9 cellular contexts compared by ENCODE assay signal in genomic region chr17:2855063-2855600, GRCh38.
DNase-seq lines count a peak whose midpoint lies in the region; ATAC-seq and TF ChIP-seq lines count a peak whose summit lies in the region.
"Had no signal": no experiment of that assay in that cellular context is flagged by ENCODE, and none has a peak within 500 bp of the region (broad histone marks: within the 10 kb centered on the region; RNA-seq: fewer than 3 reads in every experiment).

No MANE protein-coding gene starts in this region.

- peaks cover 63% of the 10 kb centered on the region for H3K4me1 ChIP-seq in BLaER1
- H3K4me1 ChIP-seq in HEK293 (ENCODE audit: control insufficient read depth, insufficient read depth, low read length): no peaks in the 10 kb centered on the region
- H3K4me1 ChIP-seq in muscle layer of duodenum (ENCODE audit: control insufficient read depth in 1 of 2, insufficient read depth in 2 of 2, low read length in 2 of 2): peaks cover 11 to 14% of the 10 kb centered on the region in 2 donors

- H4K20me1 ChIP-seq in BLaER1: peaks cover 56% of the 10 kb centered on the region

- CTCF ChIA-PET in HEK293 (lab: Yijun Ruan, JAX): interaction anchor here (0.7 to 2.4 kb wide), 4 partner anchors 27 to 76 kb away, joined by 3 to 10 read pairs (median 6); no protein-coding TSS in a partner anchor

- POLR2A ChIA-PET in HEK293 (lab: Yijun Ruan, JAX): interaction anchor here (0.5 to 1.0 kb wide), 2 partner anchors 48 to 447 kb away, joined by 9 to 10 read pairs; no protein-coding TSS in a partner anchor

- ATAC-seq in GM21723 (IDR thresholded peaks at IDR 0.05; ENCODE audit: unreplicated experiment): no peak

- H3K36me3 ChIP-seq in BLaER1 (peaks cover 34% of the 10 kb centered on the region), HEK293 (ENCODE audit: control insufficient read depth in 2 of 2, insufficient read depth in 1 of 2, low read length in 2 of 2) (no peaks in the 10 kb centered on the region; a peak in 1 of 3 replicates), muscle layer of duodenum (ENCODE audit: control insufficient read depth in 1 of 2, insufficient read depth in 2 of 2, low read length in 2 of 2) (no peaks in the 10 kb centered on the region)
- H3K36me3 ChIP-seq: spleen had no signal

- H3K9ac ChIP-seq in BLaER1: peak overlapping the region; percentile 99

- H3K27me3 ChIP-seq in BLaER1 (no peaks in the 10 kb centered on the region), muscle layer of duodenum (ENCODE audit: low read depth, low read length) (peaks cover 6% of the 10 kb centered on the region)

- H3K27ac ChIP-seq in BLaER1: peak overlapping the region; percentile 100
- no peak overlapping the region for H3K27ac ChIP-seq in HEK293 (ENCODE audit: extremely low read depth, low read depth, low read length)
- H3K27ac ChIP-seq in coronary artery: no peak overlapping the region
- H3K27ac ChIP-seq in muscle layer of duodenum (ENCODE audit: low read length): no peak overlapping the region
- H3K27ac ChIP-seq: spleen had no signal

- DNase-seq in coronary artery (ENCODE audit: low spot score) (no peak), COR-L47 (lab: John Stamatoyannopoulos, UW) (no peak), T1000 (lab: John Stamatoyannopoulos, UW) (no peak), UCSD-AML1 (lab: John Stamatoyannopoulos, UW; ENCODE audit: unreplicated experiment) (no peak)
- DNase-seq: spleen had no signal

- TF ChIP-seq CTCF in HEK293 (tag by site-specific recombination; IDR thresholded peaks at IDR 0.05) (no peak), coronary artery (IDR thresholded peaks at IDR 0.05) (no peak)

- H3K9me3 ChIP-seq in BLaER1: no peaks in the 10 kb centered on the region
- H3K9me3 ChIP-seq in HEK293 (ENCODE audit: control insufficient read depth, insufficient read depth, low read depth, low read length): no peaks in the 10 kb centered on the region
- no peaks in the 10 kb centered on the region for H3K9me3 ChIP-seq in muscle layer of duodenum (ENCODE audit: control insufficient read depth in 1 of 2, low read length in 2 of 2)
- H3K9me3 ChIP-seq: spleen had no signal

- peak overlapping the region; percentile 98 for H3K4me2 ChIP-seq in BLaER1

- H3K4me3 ChIP-seq in BLaER1: peak overlapping the region; percentile 95
- H3K4me3 ChIP-seq in HEK293 (ENCODE audit: low read depth, low read length): peak overlapping the region; percentile 46
- peak overlapping the region; percentile 88 for H3K4me3 ChIP-seq in coronary artery
- H3K4me3 ChIP-seq in muscle layer of duodenum (ENCODE audit: low read depth in 1 of 2, low read length in 2 of 2): peak overlapping the region; percentile 55 to 63

TF ChIP-seq in HEK293, 187 proteins besides CTCF, POLR2A, EP300 and RAD21:
- TF ChIP-seq ZNF747 (tag by site-specific recombination; IDR thresholded peaks at IDR 0.05) (no peak), ZBTB17 (tag by site-specific recombination; IDR thresholded peaks at IDR 0.05) (no peak), ZBTB48 (tag by site-specific recombination; IDR thresholded peaks at IDR 0.05) (no peak), ZNF302 (tag by site-specific recombination; IDR thresholded peaks at IDR 0.05; ENCODE audit: low read depth) (no peak), ZNF654 (tag by site-specific recombination; IDR thresholded peaks at IDR 0.05; ENCODE audit: low read depth) (no peak), ZNF391 (tag by site-specific recombination; IDR thresholded peaks at IDR 0.05; ENCODE audit: borderline replicate concordance, low read depth) (no peak), GFI1B (tag by site-specific recombination; IDR thresholded peaks at IDR 0.05) (no peak), PRDM1 (tag by site-specific recombination; IDR thresholded peaks at IDR 0.05) (peak; percentile 64)
